16 cellular contexts compared by ENCODE assay signal in genomic region chr18:58788470-58788869, GRCh38.
DNase-seq lines count a peak whose midpoint lies in the region; ATAC-seq, FAIRE-seq and TF ChIP-seq lines count a peak whose summit lies in the region.
"Had no signal": no experiment of that assay in that cellular context is flagged by ENCODE, and none has a peak within 500 bp of the region (broad histone marks: within the 10 kb centered on the region; RNA-seq: fewer than 3 reads in every experiment).

No MANE protein-coding gene starts in this region.

- no peak for DNase-seq in IMR-90
- peak; percentile 35 for DNase-seq in bronchial epithelial cell (ENCODE audit: low read depth)
- DNase-seq in mesendoderm, result peak; percentile 60
- DNase-seq in thyroid gland, result no peak
- DNase-seq in pancreas, result no peak
- DNase-seq in NCI-H69 (lab: John Stamatoyannopoulos, UW), result no peak
- no peak for DNase-seq in COR-L47 (lab: John Stamatoyannopoulos, UW)
- DNase-seq: activated CD8-positive, alpha-beta T cell treated with anti-CD3 and anti-CD28 coated beads for 36 hours; activated effector memory CD4-positive, alpha-beta T cell treated with Interleukin-2 at 50 U/mL for 16 hours; CD4-positive, alpha-beta T cell; GF-D8 had no signal

- H2BK120ac ChIP-seq in IMR-90 (ENCODE audit: low read depth, low read length) (peak overlapping the region; percentile 96), mesendoderm (ENCODE audit: low read depth, low read length) (no peak overlapping the region)

- peak overlapping the region; percentile 95 for H3K4ac ChIP-seq in IMR-90 (ENCODE audit: low read depth, low read length)
- H3K4ac ChIP-seq in mesendoderm (ENCODE audit: low read depth, low read length), result no peak overlapping the region

- peak overlapping the region; percentile 3 for H2AFZ ChIP-seq in IMR-90 (replicated peaks; ENCODE audit: low read length, poor library complexity)
- H2AFZ ChIP-seq: parathyroid adenoma had no signal

- peak overlapping the region; percentile 89 for H3K27ac ChIP-seq in IMR-90 (ENCODE audit: insufficient read depth, low read length)
- H3K27ac ChIP-seq in mesendoderm (ENCODE audit: low read depth, low read length), result no peak overlapping the region
- H3K27ac ChIP-seq in thyroid gland, result peak overlapping the region; percentile 12 to 85 (median 41)
- H3K27ac ChIP-seq in pancreas, result peak overlapping the region in 2 of 4 donors; percentile 46 to 67
- H3K27ac ChIP-seq: cardiac muscle cell, parathyroid adenoma had no signal

- dilution Hi-C loops in IMR-90 (cut with HindIII; ENCODE audit: low sequenced_read_pairs, unreplicated experiment), result loop anchor here (25.0 kb wide), 1 partner anchor 274 kb away; no protein-coding TSS in a partner anchor

- H4K91ac ChIP-seq in IMR-90 (ENCODE audit: insufficient read depth, low read depth, low read length), result peak overlapping the region; percentile 89

- H3K4me3 ChIP-seq in IMR-90 (ENCODE audit: insufficient read depth, low read depth, low read length), result no peak overlapping the region
- H3K4me3 ChIP-seq in bronchial epithelial cell (ENCODE audit: low read depth, low read length), result no peak overlapping the region
- no peak overlapping the region for H3K4me3 ChIP-seq in mesendoderm (ENCODE audit: low read length)
- H3K4me3 ChIP-seq in thyroid gland (replicated peaks in 1 of 3), result no peak overlapping the region
- no peak overlapping the region for H3K4me3 ChIP-seq in pancreas
- H3K4me3 ChIP-seq: cardiac muscle cell had no signal

- H2BK15ac ChIP-seq in IMR-90 (ENCODE audit: low read depth, low read length) (peak overlapping the region; percentile 68; the same call in 2 of the 3 replicates), mesendoderm (replicated peaks; ENCODE audit: low read depth) (no peak overlapping the region)

- CTCF ChIA-PET in IMR-90 (lab: Yijun Ruan, JAX), result interaction anchor here (1.0 kb wide), 1 partner anchor 269 kb away, joined by 3 read pairs; no protein-coding TSS in a partner anchor

- H4K5ac ChIP-seq in IMR-90 (ENCODE audit: low read depth, low read length), result peak overlapping the region; percentile 72
- H4K5ac ChIP-seq in mesendoderm (ENCODE audit: low read length), result no peak overlapping the region

- H4K20me1 ChIP-seq in IMR-90 (ENCODE audit: insufficient read depth, low read length), result no peaks in the 10 kb centered on the region; the same call in 1 of the 2 replicates

- peaks cover 25% of the 10 kb centered on the region for H3K4me1 ChIP-seq in IMR-90 (ENCODE audit: control insufficient read depth, insufficient read depth, low read length)
- peaks cover 5% of the 10 kb centered on the region for H3K4me1 ChIP-seq in mesendoderm (ENCODE audit: control insufficient read depth, low read depth, low read length)
- peaks cover 15 to 21% of the 10 kb centered on the region in 2 donors for H3K4me1 ChIP-seq in thyroid gland
- H3K4me1 ChIP-seq in pancreas, result peaks cover 0 to 3% (median 0%) of the 10 kb centered on the region in 3 donors
- H3K4me1 ChIP-seq: parathyroid adenoma had no signal

- no peak for FAIRE-seq in bronchial epithelial cell (lab: Jason Lieb, UNC)
- no peak for FAIRE-seq in pancreas (lab: Jason Lieb, UNC)
- FAIRE-seq: H54, TTC549 had no signal

- no peak for TF ChIP-seq POLR2A in IMR-90 (IDR thresholded peaks at IDR 0.05; ENCODE audit: low read depth, low read length)
- no peak for TF ChIP-seq POLR2A in thyroid gland (IDR thresholded peaks at IDR 0.05)

- TF ChIP-seq CTCF in IMR-90 (conservative IDR thresholded peaks at IDR 0.05; ENCODE audit: low read depth, low read length), result no peak
- no peak for TF ChIP-seq CTCF in bronchial epithelial cell (IDR thresholded peaks at IDR 0.05; ENCODE audit: insufficient read depth, low read length, severe bottlenecking)
- TF ChIP-seq CTCF in thyroid gland (IDR thresholded peaks at IDR 0.05), result no peak
- TF ChIP-seq CTCF in pancreas (IDR thresholded peaks at IDR 0.05), result no peak

- in situ Hi-C loops in IMR-90 (cut with MboI; ENCODE audit: low sequenced_read_pairs), result loop anchor here (5.0 kb wide), 1 partner anchor 269 kb away; no protein-coding TSS in a partner anchor

- ATAC-seq in IMR-90 (ENCODE audit: low read depth) (no peak), pancreas (no peak), GM21786 (IDR thresholded peaks at IDR 0.05; ENCODE audit: unreplicated experiment) (no peak)
- ATAC-seq: activated CD8-positive, alpha-beta T cell treated with anti-CD3 and anti-CD28 coated beads for 36 hours had no signal

- peak overlapping the region; percentile 71 for H2BK5ac ChIP-seq in IMR-90 (ENCODE audit: low read depth, low read length, poor library complexity, severe bottlenecking)
- H2BK5ac ChIP-seq in mesendoderm (ENCODE audit: low read length), result no peak overlapping the region

- H3K23ac ChIP-seq in IMR-90 (ENCODE audit: low read depth, low read length), result peak overlapping the region; percentile 80
- no peak overlapping the region for H3K23ac ChIP-seq in mesendoderm (ENCODE audit: low read length)

- H2BK20ac ChIP-seq in IMR-90 (ENCODE audit: low read depth, low read length), result peak overlapping the region; percentile 93

- POLR2A ChIA-PET in IMR-90 (lab: Charles Lee; ENCODE audit: unreplicated experiment), result interaction anchor here (0.9 kb wide), 1 partner anchor 43 kb away, joined by 3 read pairs; no protein-coding TSS in a partner anchor

- BruUV-seq in IMR-90 (replicated peaks; lab: Mats Ljungman, UMichigan), result no TSS peak

- H3K9ac ChIP-seq in IMR-90 (ENCODE audit: low read depth, low read length), result no peak overlapping the region
- no peak overlapping the region for H3K9ac ChIP-seq in mesendoderm (ENCODE audit: low read length)
- H3K9ac ChIP-seq: parathyroid adenoma had no signal

- H4K8ac ChIP-seq in IMR-90 (ENCODE audit: low read depth in 2 of 2, low read length in 2 of 2) (peak overlapping the region; percentile 64 to 89; a peak in 3 of 4 replicates), mesendoderm (ENCODE audit: low read depth, low read length) (no peak overlapping the region)

- H3K56ac ChIP-seq in IMR-90 (ENCODE audit: extremely low read depth, insufficient read depth, low read length), result peak overlapping the region; percentile 29
- peak overlapping the region; percentile 47 for H3K56ac ChIP-seq in mesendoderm (ENCODE audit: low read length)

- peak overlapping the region; percentile 95 for H2AK5ac ChIP-seq in IMR-90 (ENCODE audit: low read depth, low read length)
- no peak overlapping the region for H2AK5ac ChIP-seq in mesendoderm (ENCODE audit: low read length)

- H3K79me2 ChIP-seq in mesendoderm (ENCODE audit: control insufficient read depth, insufficient read depth, low read length), result no peaks in the 10 kb centered on the region
- H3K79me2 ChIP-seq: parathyroid adenoma had no signal

- H3K79me1 ChIP-seq in IMR-90 (ENCODE audit: low read depth in 1 of 2, low read length in 2 of 2) (no peaks in the 10 kb centered on the region; a peak in 1 of 4 replicates), mesendoderm (ENCODE audit: low read length) (no peaks in the 10 kb centered on the region)

- peak overlapping the region; percentile 72 for H3K14ac ChIP-seq in IMR-90 (replicated peaks; ENCODE audit: low read depth, low read length)

- H3K9me3 ChIP-seq in IMR-90 (ENCODE audit: control insufficient read depth, insufficient read depth, low read length) (no peaks in the 10 kb centered on the region), thyroid gland (no peaks in the 10 kb centered on the region), pancreas (no peaks in the 10 kb centered on the region)

- H3K18ac ChIP-seq in IMR-90 (ENCODE audit: low read depth, low read length) (peak overlapping the region; percentile 75), mesendoderm (ENCODE audit: low read length) (no peak overlapping the region)

- no peaks in the 10 kb centered on the region for H3K36me3 ChIP-seq in IMR-90 (ENCODE audit: control insufficient read depth, insufficient read depth, low read length)
- H3K36me3 ChIP-seq in bronchial epithelial cell (ENCODE audit: control insufficient read depth, insufficient read depth, low read length), result no peaks in the 10 kb centered on the region
- H3K36me3 ChIP-seq in mesendoderm (ENCODE audit: control insufficient read depth, insufficient read depth, low read length), result no peaks in the 10 kb centered on the region
- no peaks in the 10 kb centered on the region for H3K36me3 ChIP-seq in thyroid gland
- no peaks in the 10 kb centered on the region for H3K36me3 ChIP-seq in pancreas
- H3K36me3 ChIP-seq: cardiac muscle cell had no signal

- intact Hi-C loops in IMR-90 (cut with micrococcal nuclease), result loop anchor here (2.0 to 5.0 kb wide), 2 partner anchors 76 to 164 kb away; partner anchors contain the start of gene ZNF532
- intact Hi-C loops in thyroid gland (cut with DNase I), result loop anchor here (10.0 kb wide), 1 partner anchor 206 kb away; no protein-coding TSS in a partner anchor
- intact Hi-C loops in pancreas (cut with DNase I), result no loop called here

- no peak for TF ChIP-seq RAD21 in IMR-90 (IDR thresholded peaks at IDR 0.05; ENCODE audit: low read length)

- no peaks in the 10 kb centered on the region for H3K27me3 ChIP-seq in IMR-90 (ENCODE audit: control insufficient read depth, insufficient read depth, low read length)
- no peaks in the 10 kb centered on the region for H3K27me3 ChIP-seq in bronchial epithelial cell (ENCODE audit: control insufficient read depth, insufficient read depth, low read length)
- H3K27me3 ChIP-seq in mesendoderm (ENCODE audit: insufficient read depth, low read length, poor library complexity), result no peaks in the 10 kb centered on the region
- H3K27me3 ChIP-seq in thyroid gland, result no peaks in the 10 kb centered on the region
- H3K27me3 ChIP-seq in pancreas, result no peaks in the 10 kb centered on the region
- H3K27me3 ChIP-seq: cardiac muscle cell had no signal

- H3K4me2 ChIP-seq in IMR-90 (ENCODE audit: low read depth, low read length) (no peak overlapping the region), mesendoderm (ENCODE audit: low read length) (no peak overlapping the region)

- WGBS in IMR-90 (ENCODE audit: extremely low coverage in 2 of 2, insufficient read length in 1 of 2), 2 experiments, result 100% methylated on average over 1 of the region's 3 CpGs; no CpG with 5 or more reads in 1 of the 2 experiments
- no CpG with 5 or more reads among the region's 3 CpGs for WGBS in mesendoderm (ENCODE audit: extremely low coverage, insufficient coverage, low lambda C conversion rate)
- 100% methylated on average over 2 to 3 of the region's 3 CpGs for WGBS in thyroid gland, 2 donors
- 82 to 94% methylated on average over 3 of the region's 3 CpGs for WGBS in pancreas, 2 donors

- peak overlapping the region; percentile 12 for H2AK9ac ChIP-seq in IMR-90 (replicated peaks; ENCODE audit: low read depth, low read length, poor library complexity)

- H3K9me1 ChIP-seq in IMR-90 (ENCODE audit: insufficient read depth, low read length), result peaks cover 19% of the 10 kb centered on the region

TF ChIP-seq in IMR-90, 13 proteins besides CTCF, POLR2A, EP300 and RAD21 (continues in another document):
- TF ChIP-seq CHD1 (IDR thresholded peaks at IDR 0.05; ENCODE audit: low read depth, low read length), result no peak
- TF ChIP-seq MXI1 (IDR thresholded peaks at IDR 0.05; ENCODE audit: borderline replicate concordance, low read depth, low read length), result no peak
- no peak for TF ChIP-seq RCOR1 (IDR thresholded peaks at IDR 0.05; ENCODE audit: insufficient replicate concordance, low read length)

Comparison
In these comparisons a context has a peak if more than half of its experiments do, and no peak if none do; other contexts are left out.
1. DNase-seq: peak in bronchial epithelial cell (single experiment) and mesendoderm (single experiment); none in IMR-90 (single experiment), thyroid gland (0 of 2), pancreas (0 of 6), NCI-H69 (single experiment) and COR-L47 (single experiment).
2. intact Hi-C loops: an anchor here in IMR-90 (2.0 to 5.0 kb wide) and thyroid gland (10.0 kb wide); none called in pancreas.